8 cellular contexts compared by ENCODE assay signal in genomic region chr22:35409783-35410662, GRCh38. TPM values are rescaled to one million over a fixed set of nuclear protein-coding genes. Genes with fewer than 3 reads are reported as not detected.
DNase-seq lines count a peak whose midpoint lies in the region; ATAC-seq, FAIRE-seq and TF ChIP-seq lines count a peak whose summit lies in the region.

No MANE protein-coding gene starts in this region.

- TF ChIP-seq CTCF in DOHH2 (IDR thresholded peaks at IDR 0.05; ENCODE audit: low read depth, low read length, poor library complexity, severe bottlenecking) (no peak), GM12878 (IDR thresholded peaks at IDR 0.05 in 2 of 3, conservative IDR thresholded peaks at IDR 0.05 in 1 of 3; ENCODE audit: control insufficient read depth in 2 of 3, extremely low read depth in 1 of 3, insufficient read depth in 1 of 3, low read depth in 3 of 3, low read length in 3 of 3) (no peak), spleen (IDR thresholded peaks at IDR 0.05 in 8 of 11, conservative IDR thresholded peaks at IDR 0.05 in 3 of 11) (no peak), HFFc6 (IDR thresholded peaks at IDR 0.05) (no peak)

- CTCF ChIA-PET in GM12878 (lab: Yijun Ruan, JAX), result interaction anchor here (0.6 to 6.1 kb wide), 23 partner anchors 9 to 172 kb away, joined by 3 to 78 read pairs (median 5); partner anchors contain the start of genes HMOX1 and TOM1

- H3K79me2 ChIP-seq in DOHH2 (ENCODE audit: control insufficient read depth, low read length) (peaks cover 27% of the 10 kb centered on the region), GM12878 (ENCODE audit: control insufficient read depth, insufficient read depth, low read length) (peaks cover 5% of the 10 kb centered on the region)

- no TSS peak for BruUV-seq in GM12878 (replicated peaks; lab: Mats Ljungman, UMichigan)

- H3K4me2 ChIP-seq in DOHH2 (ENCODE audit: low read length) (peak overlapping the region; percentile 66), GM12878 (ENCODE audit: control insufficient read depth, insufficient read depth) (peak overlapping the region; percentile 70)

- H3K27me3 ChIP-seq in DOHH2 (ENCODE audit: control insufficient read depth, low read length) (no peaks in the 10 kb centered on the region), GM12878 (replicated peaks in 1 of 2; ENCODE audit: control insufficient read depth in 2 of 2, insufficient read depth in 2 of 2, low read length in 1 of 2) (no peaks in the 10 kb centered on the region), spleen (replicated peaks in 1 of 7) (no peaks in the 10 kb centered on the region)

- no peaks in the 10 kb centered on the region for H3K9me3 ChIP-seq in DOHH2 (ENCODE audit: control insufficient read depth, insufficient read depth, low read length)
- H3K9me3 ChIP-seq in GM12878 (replicated peaks; ENCODE audit: control insufficient read depth, insufficient read depth, low read length), result no peaks in the 10 kb centered on the region
- H3K9me3 ChIP-seq in spleen, result no peaks in the 10 kb centered on the region

- peak; percentile 53 to 76; a peak in 3 of 4 replicates for TF ChIP-seq EP300 in GM12878 (IDR thresholded peaks at IDR 0.05; ENCODE audit: borderline replicate concordance in 1 of 2, control insufficient read depth in 1 of 2, low read depth in 2 of 2, low read length in 2 of 2)

- H3K36me3 ChIP-seq in DOHH2 (ENCODE audit: control insufficient read depth, low read length), result peaks cover 97% of the 10 kb centered on the region
- H3K36me3 ChIP-seq in GM12878 (ENCODE audit: control insufficient read depth in 2 of 2, insufficient read depth in 2 of 2, low read length in 1 of 2), result peaks cover 34 to 44% of the 10 kb centered on the region in 2 experiments
- H3K36me3 ChIP-seq in spleen, result peaks cover 0 to 100% (median 90%) of the 10 kb centered on the region in 6 donors

- FAIRE-seq in GM12878 (lab: Jason Lieb, UNC), result peak; percentile 92

- DNase-seq in GM12878 (ENCODE audit: low read depth, low spot score), result peak; percentile 91
- peak; percentile 92 for DNase-seq in spleen
- DNase-seq in NCI-H2196 treated with DMSO at 0.1 percent for 48 hours (lab: John Stamatoyannopoulos, UW; ENCODE audit: unreplicated experiment), result no peak
- DNase-seq in NCI-H2029 (lab: John Stamatoyannopoulos, UW), result no peak
- DNase-seq in HFFc6, result no peak

- H3K4me3 Mint-ChIP-seq in HFFc6, result no peak overlapping the region

- H4K20me1 ChIP-seq in DOHH2 (ENCODE audit: control insufficient read depth, insufficient read depth, low read depth, low read length) (0 out of 2 replicates have a peak, but pooled peaks cover 7% of the 10 kb centered on the region), GM12878 (ENCODE audit: control insufficient read depth, insufficient read depth) (no peaks in the 10 kb centered on the region)

- no peaks in the 10 kb centered on the region for H3K9me3 Mint-ChIP-seq in HFFc6

- SMC1A ChIA-PET in GM12878 (lab: Charles Lee; ENCODE audit: uncharacterized antibody, unreplicated experiment), result interaction anchor here (0.7 to 5.1 kb wide), 22 partner anchors 9 to 238 kb away, joined by 3 to 79 read pairs (median 5); partner anchors contain the start of genes APOL6, MCM5 and TOM1

- 10% methylated on average over 16 of the region's 16 CpGs for WGBS in GM12878 (ENCODE audit: insufficient coverage, insufficient replicate concordance, low lambda C conversion rate, missing lambda C conversion rate)
- WGBS in spleen, 5 donors, result 42 to 61% (median 44%) methylated on average over 16 of the region's 16 CpGs

- H2AFZ ChIP-seq in GM12878 (ENCODE audit: control insufficient read depth, low read depth, low read length), result no peak overlapping the region; the same call in 1 of the 2 replicates

- H3K27ac ChIP-seq in DOHH2 (ENCODE audit: low read depth, low read length) (peak overlapping the region; percentile 82), GM12878 (ENCODE audit: control insufficient read depth, insufficient read depth) (peak overlapping the region; percentile 83), spleen (peak overlapping the region; percentile 49 to 88 (median 78))

- RAD21 ChIA-PET in GM12878 (lab: Charles Lee; ENCODE audit: unreplicated experiment), result interaction anchor here (0.7 to 6.3 kb wide), 20 partner anchors 9 to 239 kb away, joined by 3 to 112 read pairs (median 8); partner anchors contain the start of genes APOL6, HMOX1 and MCM5

- H3K4me1 Mint-ChIP-seq in HFFc6 (ENCODE audit: low read depth), result no peaks in the 10 kb centered on the region

- H3K27me3 Mint-ChIP-seq in HFFc6 (ENCODE audit: insufficient read depth), result peaks cover 4% of the 10 kb centered on the region; the same call in 1 of the 2 replicates

- peak; percentile 63 for ATAC-seq in GM19438 (IDR thresholded peaks at IDR 0.05; ENCODE audit: low read depth, unreplicated experiment)
- ATAC-seq in HG03520 (IDR thresholded peaks at IDR 0.05; ENCODE audit: unreplicated experiment), result peak; percentile 54
- ATAC-seq in GM12878, result peak; percentile 91

- no peaks in the 10 kb centered on the region for H3K9me2 ChIP-seq in DOHH2 (replicated peaks; ENCODE audit: control insufficient read depth, low read length)

- H3K4me3 ChIP-seq in DOHH2 (ENCODE audit: low read length), result peak overlapping the region; percentile 49
- H3K4me3 ChIP-seq in GM12878, result peak overlapping the region; percentile 45; the same call in 1 of the 2 replicates
- peak overlapping the region in 1 of 8 donors; percentile 36 for H3K4me3 ChIP-seq in spleen

- POLR2A ChIA-PET in GM12878 (lab: Charles Lee), result interaction anchor here (0.6 to 4.5 kb wide), 15 partner anchors 8 to 101 kb away, joined by 3 to 46 read pairs (median 12); partner anchors contain the start of genes HMOX1 and MCM5

- peaks cover 57% of the 10 kb centered on the region for H3K4me1 ChIP-seq in DOHH2 (ENCODE audit: control insufficient read depth, low read length)
- H3K4me1 ChIP-seq in GM12878 (ENCODE audit: control insufficient read depth, insufficient read depth, low read length), result peaks cover 27% of the 10 kb centered on the region
- H3K4me1 ChIP-seq in spleen, result peaks cover 6 to 68% (median 30%) of the 10 kb centered on the region in 6 donors

- intact Hi-C loops in GM12878 (cut with micrococcal nuclease; ENCODE audit: unreplicated experiment), result loop anchor here (1.0 to 5.0 kb wide), 3 partner anchors 33 to 172 kb away; no protein-coding TSS in a partner anchor
- intact Hi-C loops in spleen (cut with DNase I; ENCODE audit: low total_unique reads), result loop anchor here (10.0 kb wide), 1 partner anchor 55 kb away; no protein-coding TSS in a partner anchor

- no peak overlapping the region for H3K27ac Mint-ChIP-seq in HFFc6

- peak; percentile 65 for TF ChIP-seq POLR2A in GM12878 (IDR thresholded peaks at IDR 0.05; ENCODE audit: low read depth, low read length)
- no peak for TF ChIP-seq POLR2A in spleen (IDR thresholded peaks at IDR 0.05)

- peak; percentile 22; the same call in 1 of the 2 replicates for TF ChIP-seq RAD21 in GM12878 (IDR thresholded peaks at IDR 0.05; ENCODE audit: insufficient read depth, low read depth, low read length)

- H3F3A ChIP-seq in DOHH2 (ENCODE audit: control insufficient read depth, insufficient read depth), result peaks cover 33% of the 10 kb centered on the region

- H3K36me3 Mint-ChIP-seq in HFFc6 (ENCODE audit: low read depth), result peaks cover 15% of the 10 kb centered on the region

- H3K9ac ChIP-seq in GM12878 (ENCODE audit: control insufficient read depth, insufficient read depth, low read length), result peak overlapping the region; percentile 48

- in situ Hi-C loops in GM12878 (cut with MboI), result loop anchor here (10.0 to 25.0 kb wide), 2 partner anchors 285 to 1102 kb away; partner anchors contain the start of gene FOXRED2

RNA-seq across cellular contexts. Expression of gene MCM5, which starts 10.1 kb away (rescaled TPM):
- total RNA-seq in GM12878 (2013; cell fraction: nucleolus; rRNA removed), result 242 and 271 TPM in 2 replicates
- total RNA-seq in GM12878 (2014; rRNA removed) (251 and 253 TPM in 2 replicates), GM12878 (2014; rRNA removed; fragmentation: Illumina TruSeq; extraction: Trizol) (84.6 and 100 TPM in 2 replicates), GM12878 (2021) (277 and 301 TPM in 2 replicates), spleen (10 to 100 TPM; 51.8 to 96.3 (median 64.8) TPM)
- polyA plus RNA-seq in GM12878 (2011; ENCODE audit: low read depth), result 32.5 TPM
- polyA plus RNA-seq in GM12878 (2011; rRNA removed) (97.8 and 186 TPM in 2 replicates), GM12878 (2014; fragmentation: Illumina TruSeq; extraction: Trizol) (35.9 and 98.0 TPM in 2 replicates), GM12878 (2014; fragmentation: Nextera tagmentation; extraction: Ambion mirVana) (10 to 100 TPM; 14.1 to 22.1 TPM), GM12878 (2014; rRNA removed) (142 and 197 TPM in 2 replicates), GM12878 (2016; fragmentation: Nextera tagmentation; extraction: Ambion mirVana) (100 to 1,000 TPM; 348 to 360 TPM), spleen (10 to 100 TPM; 45.2 to 57.3 (median 49.0) TPM)
- 163 and 222 TPM in 2 replicates for polyA plus RNA-seq in GM12878 (2011; cell fraction: cytosol; rRNA removed)
- 384 and 412 TPM in 2 replicates for polyA plus RNA-seq in GM12878 (2011; cell fraction: nucleus; rRNA removed)
- 85.2 and 127 TPM in 2 replicates for polyA plus RNA-seq in GM12878 (2012)
- 280 and 293 TPM in 2 replicates for polyA minus RNA-seq in GM12878 (2011; rRNA and poly(A)+ RNA removed)
- 86.7 and 136 TPM in 2 replicates for polyA minus RNA-seq in GM12878 (2011; cell fraction: cytosol; rRNA and poly(A)+ RNA removed)
- polyA minus RNA-seq in GM12878 (2011; cell fraction: nucleus; rRNA and poly(A)+ RNA removed), result 114 and 175 TPM in 2 replicates
- total RNA-seq in HFFc6 (2021; fragmentation: NEBNext Ultra II Directional; extraction: Animal tissue kit (Norgen Biotek cat#: 25700)), result 10 to 100 TPM; 41.1 to 96.3 (median 79.9) TPM

RNA-seq across cellular contexts. Expression of gene HMOX1, which starts 29.1 kb away (rescaled TPM):
- total RNA-seq in GM12878 (2013; cell fraction: nucleolus; rRNA removed), result 7.3 and 7.5 TPM in 2 replicates
- total RNA-seq in GM12878 (2014; rRNA removed), result 17.5 and 24.1 TPM in 2 replicates
- 9.9 and 12.5 TPM in 2 replicates for total RNA-seq in GM12878 (2014; rRNA removed; fragmentation: Illumina TruSeq; extraction: Trizol)
- 20.2 and 21.9 TPM in 2 replicates for total RNA-seq in GM12878 (2021)
- 9.7 TPM for polyA plus RNA-seq in GM12878 (2011; ENCODE audit: low read depth)
- polyA plus RNA-seq in GM12878 (2011; rRNA removed), result 15.8 and 36.7 TPM in 2 replicates
- 55.4 and 56.2 TPM in 2 replicates for polyA plus RNA-seq in GM12878 (2011; cell fraction: cytosol; rRNA removed)
- 31.5 and 37.5 TPM in 2 replicates for polyA plus RNA-seq in GM12878 (2011; cell fraction: nucleus; rRNA removed)
- polyA plus RNA-seq in GM12878 (2012), result 9.3 and 19.2 TPM in 2 replicates
- 9.9 and 18.3 TPM in 2 replicates for polyA plus RNA-seq in GM12878 (2014; fragmentation: Illumina TruSeq; extraction: Trizol)
- polyA plus RNA-seq in GM12878 (2014; fragmentation: Nextera tagmentation; extraction: Ambion mirVana), result 1 to 10 TPM; 1.5 to 2.4 TPM
- 22.9 and 30.6 TPM in 2 replicates for polyA plus RNA-seq in GM12878 (2014; rRNA removed)
- 10 to 100 TPM; 16.9 to 19.3 TPM for polyA plus RNA-seq in GM12878 (2016; fragmentation: Nextera tagmentation; extraction: Ambion mirVana)
- polyA minus RNA-seq in GM12878 (2011; rRNA and poly(A)+ RNA removed), result 13.0 and 30.4 TPM in 2 replicates
- 10.2 and 10.8 TPM in 2 replicates for polyA minus RNA-seq in GM12878 (2011; cell fraction: cytosol; rRNA and poly(A)+ RNA removed)
- 7.7 and 15.9 TPM in 2 replicates for polyA minus RNA-seq in GM12878 (2011; cell fraction: nucleus; rRNA and poly(A)+ RNA removed)
- 100 to 1,000 TPM; 351 to 930 (median 819) TPM for total RNA-seq in spleen
- polyA plus RNA-seq in spleen, result 100 to 1,000 TPM; 178 to 629 (median 302) TPM
- total RNA-seq in HFFc6 (2021; fragmentation: NEBNext Ultra II Directional; extraction: Animal tissue kit (Norgen Biotek cat#: 25700)), result 100 to 1,000 TPM in 1 of 6 experiments, 10 to 100 TPM in 5; 51.2 to 117 (median 56.2) TPM

Comparison
In these comparisons a context has a peak if more than half of its experiments do, and no peak if none do; other contexts are left out.
1. DNase-seq: peak in GM12878 (single experiment) and spleen (single experiment); none in NCI-H2196 treated with DMSO at 0.1 percent for 48 hours (single experiment), NCI-H2029 (single experiment) and HFFc6 (single experiment).
2. Peak in every context shown above with its lines, with median percentiles within 50 percentile points of each other: H3K27ac ChIP-seq and ATAC-seq.